ENCODE assay signal across 23 cellular contexts in the genomic region with DNA sequence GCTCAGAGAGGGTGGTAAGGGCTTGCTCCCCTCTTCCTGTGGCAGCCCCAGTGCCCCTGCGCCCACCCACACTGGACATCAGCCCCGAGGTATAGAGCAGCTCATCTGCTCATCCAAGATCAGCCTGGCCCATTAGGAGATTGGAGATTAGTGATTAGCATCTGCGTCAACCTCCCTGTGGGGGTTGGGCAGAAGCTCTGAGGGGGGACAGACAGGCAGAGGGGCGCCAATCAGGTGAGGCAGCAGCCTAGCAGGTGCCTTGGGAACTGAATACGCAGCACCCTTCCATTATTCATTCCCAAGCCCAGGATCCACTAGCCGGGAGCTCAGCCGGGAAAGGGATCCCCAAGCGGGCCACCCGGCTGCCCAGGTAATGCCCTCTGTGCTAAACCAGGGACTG. TPM values are rescaled to one million over a fixed set of nuclear protein-coding genes. Genes with fewer than 3 reads are reported as not detected.
A peak's percentile ranks its signal among the peaks of the same experiment; 100 is the strongest.
DNase-seq lines count a peak whose midpoint lies in the region; TF ChIP-seq lines count a peak whose summit lies in the region.
"Had no signal": no experiment of that assay in that cellular context is flagged by ENCODE, and none has a peak within 500 bp of the region (broad histone marks: within the 10 kb centered on the region; RNA-seq: fewer than 3 reads in every experiment).

No MANE protein-coding gene starts in this region.

- no peak for TF ChIP-seq POLR2A in sigmoid colon (IDR thresholded peaks at IDR 0.05)

- TF ChIP-seq CTCF in endodermal cell (conservative IDR thresholded peaks at IDR 0.05) (no peak), sigmoid colon (IDR thresholded peaks at IDR 0.05) (no peak), CD14-positive monocyte (IDR thresholded peaks at IDR 0.05) (no peak)

- H3K27me3 Mint-ChIP-seq in endodermal cell (ENCODE audit: insufficient read depth) (no peaks in the 10 kb centered on the region), CD14-positive monocyte (ENCODE audit: low read depth in 3 of 3) (peaks cover 0 to 2% (median 1%) of the 10 kb centered on the region in 3 donors)
- H3K27me3 Mint-ChIP-seq: T-helper 17 cell had no signal

- H3K36me3 Mint-ChIP-seq in endodermal cell (ENCODE audit: low read depth) (peaks cover 17% of the 10 kb centered on the region), CD14-positive monocyte (peaks cover 30 to 57% of the 10 kb centered on the region in 2 donors)
- H3K36me3 Mint-ChIP-seq: CD8-positive, alpha-beta T cell had no signal

- intact Hi-C loops in sigmoid colon (cut with DNase I) = no loop called here
- intact Hi-C loops in CD14-positive monocyte (cut with micrococcal nuclease) = no loop called here

- peak; percentile 31 for DNase-seq in 8988T
- peak; percentile 57 for DNase-seq in H7
- peak; percentile 36 for DNase-seq in endodermal cell
- DNase-seq in sigmoid colon = no peak
- DNase-seq in nucleus accumbens (lab: John Stamatoyannopoulos, UW) = no peak
- no peak for DNase-seq in CD14-positive monocyte (ENCODE audit: low spot score)
- no peak for DNase-seq in islet precursor cell
- DNase-seq in dedifferentiated amniotic fluid mesenchymal stem cell (ENCODE audit: extremely low spot score) = no peak
- DNase-seq: activated CD4-positive, alpha-beta T cell treated with anti-CD3 and anti-CD28 coated beads, Interleukin-2, amount 50 U/mL, for 48 hours; activated effector memory CD4-positive, alpha-beta T cell treated with anti-CD3 and anti-CD28 coated beads, Interleukin-2, amount 50 U/mL, for 16 hours; CD8-positive, alpha-beta T cell; DND-41; dorsolateral prefrontal cortex; erythroblast; MM.1S; nephron progenitor cell; PC-3; SIG-M5; stimulated activated CD4-positive, alpha-beta T cell treated with anti-CD3 and anti-CD28 coated beads, Interleukin-4, amount 100 ng/mL, for 1 hour; T-helper 17 cell had no signal

- H3K27me3 ChIP-seq in H7 (ENCODE audit: control insufficient read depth, insufficient read depth, low read length) = no peaks in the 10 kb centered on the region
- H3K27me3 ChIP-seq in endodermal cell (ENCODE audit: control insufficient read depth, insufficient read depth, low read length, poor library complexity, severe bottlenecking) = no peaks in the 10 kb centered on the region
- no peaks in the 10 kb centered on the region for H3K27me3 ChIP-seq in sigmoid colon
- H3K27me3 ChIP-seq: dorsolateral prefrontal cortex had no signal

- 90 to 93% methylated on average over 9 of the region's 9 CpGs for WGBS in endodermal cell (ENCODE audit: insufficient coverage in 1 of 2, insufficient read length in 1 of 2), 2 experiments
- WGBS in sigmoid colon, 2 donors = 92 to 95% methylated on average over 9 of the region's 9 CpGs

- no peaks in the 10 kb centered on the region for H3K9me3 Mint-ChIP-seq in endodermal cell
- no peaks in the 10 kb centered on the region for H3K9me3 Mint-ChIP-seq in CD14-positive monocyte
- H3K9me3 Mint-ChIP-seq: CD8-positive, alpha-beta T cell; nephron progenitor cell had no signal

- H3K36me3 ChIP-seq in H7 (replicated peaks; ENCODE audit: control insufficient read depth, insufficient read depth, low read length) (no peaks in the 10 kb centered on the region; the same call in none of the 2 replicates), endodermal cell (ENCODE audit: control insufficient read depth, insufficient read depth, low read length) (no peaks in the 10 kb centered on the region), sigmoid colon (peaks cover 54 to 90% (median 67%) of the 10 kb centered on the region in 4 donors)

- H3K4me3 ChIP-seq in H7 (ENCODE audit: insufficient read depth, low read depth, low read length) = no peak overlapping the region
- no peak overlapping the region for H3K4me3 ChIP-seq in endodermal cell (ENCODE audit: low read length)
- peak overlapping the region; percentile 65 to 88 (median 75) for H3K4me3 ChIP-seq in sigmoid colon
- H3K4me3 ChIP-seq: K562, smooth muscle cell had no signal

- no peak overlapping the region for H3K9ac ChIP-seq in endodermal cell (ENCODE audit: extremely low read depth, low read length, poor library complexity, severe bottlenecking)

- TF ChIP-seq EP300 in sigmoid colon (IDR thresholded peaks at IDR 0.05) = no peak

- H3K27ac Mint-ChIP-seq in endodermal cell = no peak overlapping the region
- no peak overlapping the region for H3K27ac Mint-ChIP-seq in CD14-positive monocyte
- H3K27ac Mint-ChIP-seq: CD8-positive, alpha-beta T cell; nephron progenitor cell; T-helper 17 cell had no signal

- no peak overlapping the region for H3K4me3 Mint-ChIP-seq in endodermal cell
- no peak overlapping the region for H3K4me3 Mint-ChIP-seq in CD14-positive monocyte
- H3K4me3 Mint-ChIP-seq: CD8-positive, alpha-beta T cell; nephron progenitor cell; T-helper 17 cell had no signal

- H3K4me1 ChIP-seq in endodermal cell (ENCODE audit: control insufficient read depth, insufficient read depth, low read length) (no peaks in the 10 kb centered on the region), sigmoid colon (peaks cover 0 to 74% (median 63%) of the 10 kb centered on the region in 4 donors)

- H3K4me1 Mint-ChIP-seq in endodermal cell (no peaks in the 10 kb centered on the region), CD14-positive monocyte (no peaks in the 10 kb centered on the region)

- H3K9me3 ChIP-seq in endodermal cell (ENCODE audit: control insufficient read depth, low read length) (no peaks in the 10 kb centered on the region), sigmoid colon (no peaks in the 10 kb centered on the region)

- H3K27ac ChIP-seq in endodermal cell (ENCODE audit: low read depth, low read length) = no peak overlapping the region
- peak overlapping the region; percentile 96 to 100 (median 99) for H3K27ac ChIP-seq in sigmoid colon

RNA-seq across cellular contexts. Expression of gene SMTN, which starts 11.0 kb away (rescaled TPM):
- total RNA-seq in H7 (2014; rRNA removed; shearing (Covaris generic)) = 10.7 and 21.0 TPM in 2 replicates
- total RNA-seq in endodermal cell = 10 to 100 TPM; 23.6 to 35.8 TPM
- 31.8 TPM for polyA plus RNA-seq in endodermal cell (2013, experiment 1 of 2)
- 25.8 TPM for polyA plus RNA-seq in endodermal cell (2013, experiment 2 of 2)
- 1,000 to 10,000 TPM in 3 of 4 donors, 100 to 1,000 TPM in 1; 987 to 1,789 (median 1,228) TPM for total RNA-seq in sigmoid colon
- 100 to 1,000 TPM in 1 of 3 donors, 10 to 100 TPM in 2; 23.8 to 103 (median 29.4) TPM for polyA plus RNA-seq in sigmoid colon
- polyA plus RNA-seq in CD14-positive monocyte = under 1 TPM; 0.87 to 0.88 TPM

RNA-seq across cellular contexts. Expression of gene SELENOM, which starts 15.2 kb away (rescaled TPM):
- 14.6 and 22.4 TPM in 2 replicates for total RNA-seq in H7 (2014; rRNA removed; shearing (Covaris generic))
- 10 to 100 TPM in 1 of 2 donors, 1 to 10 TPM in 1; 8.0 to 10.4 TPM for total RNA-seq in endodermal cell
- polyA plus RNA-seq in endodermal cell (2013, experiment 1 of 2) = 27.7 TPM
- polyA plus RNA-seq in endodermal cell (2013, experiment 2 of 2) = 20.3 TPM
- 1,000 to 10,000 TPM in 3 of 4 donors, 100 to 1,000 TPM in 1; 868 to 1,938 (median 1,638) TPM for total RNA-seq in sigmoid colon
- polyA plus RNA-seq in sigmoid colon = 100 to 1,000 TPM in 2 of 3 donors, 10 to 100 TPM in 1; 40.9 to 192 (median 169) TPM
- 1 to 10 TPM; 3.4 to 7.6 TPM for polyA plus RNA-seq in CD14-positive monocyte

RNA-seq across cellular contexts. Expression of gene INPP5J, which starts 30.6 kb away (rescaled TPM):
- total RNA-seq in H7 (2014; rRNA removed; shearing (Covaris generic)) = 10.6 and 11.9 TPM in 2 replicates
- 1 to 10 TPM; 3.5 to 5.4 TPM for total RNA-seq in endodermal cell
- 2.8 TPM for polyA plus RNA-seq in endodermal cell (2013, experiment 1 of 2)
- polyA plus RNA-seq in endodermal cell (2013, experiment 2 of 2) = 2.0 TPM
- 1 to 10 TPM; 1.1 to 2.2 (median 1.8) TPM for total RNA-seq in sigmoid colon
- polyA plus RNA-seq in sigmoid colon = 10 to 100 TPM; 11.4 to 15.3 (median 12.5) TPM
- polyA plus RNA-seq in CD14-positive monocyte = not detected

RNA-seq across cellular contexts. Expression of gene PLA2G3, which starts 48.1 kb away (rescaled TPM):
- 13.6 and 19.3 TPM in 2 replicates for total RNA-seq in H7 (2014; rRNA removed; shearing (Covaris generic))
- total RNA-seq in endodermal cell (1 to 10 TPM; 4.1 to 4.6 TPM), sigmoid colon (not detected)
- 13.1 TPM for polyA plus RNA-seq in endodermal cell (2013, experiment 1 of 2)
- 15.3 TPM for polyA plus RNA-seq in endodermal cell (2013, experiment 2 of 2)
- polyA plus RNA-seq in sigmoid colon (1 to 10 TPM in 1 of 3 donors, not detected in 2; 5.2 TPM), CD14-positive monocyte (not detected)
- total RNA-seq: CD8-positive, alpha-beta T cell; PC-3; posterior vena cava; T-helper 17 cell had no signal
- polyA plus RNA-seq: smooth muscle cell had no signal

Comparison
In these comparisons a context has a peak if more than half of its experiments do, and no peak if none do; other contexts are left out.
1. DNase-seq: peak in 8988T (single experiment), H7 (single experiment) and endodermal cell (single experiment); none in sigmoid colon (single experiment), nucleus accumbens (0 of 56), CD14-positive monocyte (single experiment), islet precursor cell (single experiment) and dedifferentiated amniotic fluid mesenchymal stem cell (single experiment).
2. H3K4me3 ChIP-seq: peak in sigmoid colon (4 of 4); none in H7 (single experiment) and endodermal cell (single experiment).
3. RNA of gene SMTN, which starts 11.0 kb away (total RNA-seq): 987 to 1,789 TPM in sigmoid colon; 23.6 to 35.8 TPM in endodermal cell and 10.7 to 21.0 TPM in H7; every median in the first group is over 10 times any median in the second.
4. RNA of gene SELENOM, which starts 15.2 kb away (total RNA-seq): 868 to 1,938 TPM in sigmoid colon; 14.6 to 22.4 TPM in H7 and 8.0 to 10.4 TPM in endodermal cell; every median in the first group is over 10 times any median in the second.